1 cellular context compared by ENCODE assay signal in the genomic region with DNA sequence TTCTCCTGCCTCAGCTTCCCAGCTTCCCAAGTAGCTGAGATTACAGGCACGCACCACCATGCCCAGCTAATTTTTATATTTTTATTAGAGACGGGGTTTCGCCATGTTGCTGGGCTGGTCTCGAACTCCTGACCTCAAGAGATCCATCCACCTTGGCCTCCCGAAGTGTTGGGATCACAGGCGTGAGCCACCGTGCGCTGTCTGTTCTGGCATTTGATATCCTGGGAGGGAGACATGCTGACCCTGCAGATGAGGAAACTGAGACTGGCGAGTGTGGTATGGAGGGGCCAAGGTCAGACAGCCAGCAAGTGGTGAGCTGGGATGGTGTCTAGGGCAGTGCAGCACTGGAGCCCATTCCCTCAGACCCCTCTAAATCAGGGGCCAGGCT.
A peak's percentile ranks its signal among the peaks of the same experiment; 100 is the strongest.
TF ChIP-seq lines count a peak whose summit lies in the region.

No MANE protein-coding gene starts in this region.

TF ChIP-seq in HepG2, 621 proteins besides CTCF, POLR2A, EP300 and RAD21 (continued from another document and continues in another):
- TF ChIP-seq, protein P1, sequence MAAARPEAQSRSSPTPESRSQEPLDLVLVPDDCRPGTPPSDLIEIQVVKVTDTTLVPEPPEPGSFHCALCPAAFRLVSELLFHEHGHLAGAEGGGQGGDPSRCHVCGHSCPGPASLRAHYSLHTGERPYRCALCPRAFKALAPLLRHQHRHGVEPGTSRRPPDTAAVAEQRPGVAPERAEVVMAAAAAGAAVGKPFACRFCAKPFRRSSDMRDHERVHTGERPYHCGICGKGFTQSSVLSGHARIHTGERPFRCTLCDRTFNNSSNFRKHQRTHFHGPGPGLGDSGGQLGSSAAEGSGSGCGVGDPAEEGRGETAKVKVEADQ (CRISPR knock-in tag; IDR thresholded peaks at IDR 0.05; ENCODE audit: borderline replicate concordance): no peak
- 0 out of 2 replicates have a peak, but pooled peaks have one; percentile 31 for TF ChIP-seq ZKSCAN5 (CRISPR knock-in tag; IDR thresholded peaks at IDR 0.05)
- TF ChIP-seq, protein P2, sequence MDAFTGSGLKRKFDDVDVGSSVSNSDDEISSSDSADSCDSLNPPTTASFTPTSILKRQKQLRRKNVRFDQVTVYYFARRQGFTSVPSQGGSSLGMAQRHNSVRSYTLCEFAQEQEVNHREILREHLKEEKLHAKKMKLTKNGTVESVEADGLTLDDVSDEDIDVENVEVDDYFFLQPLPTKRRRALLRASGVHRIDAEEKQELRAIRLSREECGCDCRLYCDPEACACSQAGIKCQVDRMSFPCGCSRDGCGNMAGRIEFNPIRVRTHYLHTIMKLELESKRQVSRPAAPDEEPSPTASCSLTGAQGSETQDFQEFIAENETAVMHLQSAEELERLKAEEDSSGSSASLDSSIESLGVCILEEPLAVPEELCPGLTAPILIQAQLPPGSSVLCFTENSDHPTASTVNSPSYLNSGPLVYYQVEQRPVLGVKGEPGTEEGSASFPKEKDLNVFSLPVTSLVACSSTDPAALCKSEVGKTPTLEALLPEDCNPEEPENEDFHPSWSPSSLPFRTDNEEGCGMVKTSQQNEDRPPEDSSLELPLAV (CRISPR knock-in tag; conservative IDR thresholded peaks at IDR 0.05; ENCODE audit: low read depth): no peak
- no peak for TF ChIP-seq ATF7 (IDR thresholded peaks at IDR 0.05)
- TF ChIP-seq ATF7 (CRISPR knock-in tag; IDR thresholded peaks at IDR 0.05): no peak
- TF ChIP-seq ZC3H13 (CRISPR knock-in tag; IDR thresholded peaks at IDR 0.05): no peak
- TF ChIP-seq ZSCAN20 (CRISPR knock-in tag; IDR thresholded peaks at IDR 0.05; ENCODE audit: borderline replicate concordance): no peak
- no peak for TF ChIP-seq AKAP8 (CRISPR knock-in tag; IDR thresholded peaks at IDR 0.05)
- no peak for TF ChIP-seq SIN3B (IDR thresholded peaks at IDR 0.05; ENCODE audit: low read length)
- TF ChIP-seq U2AF2 (IDR thresholded peaks at IDR 0.05; ENCODE audit: low read depth, low read length): 0 out of 2 replicates have a peak, but pooled peaks have one; percentile 11
- TF ChIP-seq ZNF30 (CRISPR knock-in tag; IDR thresholded peaks at IDR 0.05): 0 out of 2 replicates have a peak, but pooled peaks have one; percentile 42
- TF ChIP-seq SP140L (CRISPR knock-in tag; IDR thresholded peaks at IDR 0.05; ENCODE audit: borderline replicate concordance): no peak
- no peak for TF ChIP-seq ZNF670 (CRISPR knock-in tag; IDR thresholded peaks at IDR 0.05; ENCODE audit: borderline replicate concordance)
- TF ChIP-seq, protein P3, sequence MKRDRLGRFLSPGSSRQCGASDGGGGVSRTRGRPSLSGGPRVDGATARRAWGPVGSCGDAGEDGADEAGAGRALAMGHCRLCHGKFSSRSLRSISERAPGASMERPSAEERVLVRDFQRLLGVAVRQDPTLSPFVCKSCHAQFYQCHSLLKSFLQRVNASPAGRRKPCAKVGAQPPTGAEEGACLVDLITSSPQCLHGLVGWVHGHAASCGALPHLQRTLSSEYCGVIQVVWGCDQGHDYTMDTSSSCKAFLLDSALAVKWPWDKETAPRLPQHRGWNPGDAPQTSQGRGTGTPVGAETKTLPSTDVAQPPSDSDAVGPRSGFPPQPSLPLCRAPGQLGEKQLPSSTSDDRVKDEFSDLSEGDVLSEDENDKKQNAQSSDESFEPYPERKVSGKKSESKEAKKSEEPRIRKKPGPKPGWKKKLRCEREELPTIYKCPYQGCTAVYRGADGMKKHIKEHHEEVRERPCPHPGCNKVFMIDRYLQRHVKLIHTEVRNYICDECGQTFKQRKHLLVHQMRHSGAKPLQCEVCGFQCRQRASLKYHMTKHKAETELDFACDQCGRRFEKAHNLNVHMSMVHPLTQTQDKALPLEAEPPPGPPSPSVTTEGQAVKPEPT (CRISPR knock-in tag; IDR thresholded peaks at IDR 0.05; ENCODE audit: low read depth): no peak
- TF ChIP-seq PRPF4 (IDR thresholded peaks at IDR 0.05; ENCODE audit: low read depth, low read length, poor library complexity, severe bottlenecking): no peak
- TF ChIP-seq ZNF10 (CRISPR knock-in tag; IDR thresholded peaks at IDR 0.05; ENCODE audit: borderline replicate concordance, low read depth): 0 out of 2 replicates have a peak, but pooled peaks have one; percentile 44
- no peak for TF ChIP-seq ZFY (CRISPR knock-in tag; IDR thresholded peaks at IDR 0.05)
- no peak for TF ChIP-seq SIX4 (CRISPR knock-in tag; IDR thresholded peaks at IDR 0.05)
- no peak for TF ChIP-seq ZC3H4 (CRISPR knock-in tag; IDR thresholded peaks at IDR 0.05; ENCODE audit: borderline replicate concordance)
- TF ChIP-seq ZNF207 (IDR thresholded peaks at IDR 0.05; ENCODE audit: borderline replicate concordance): no peak
- no peak for TF ChIP-seq ZBTB8A (CRISPR knock-in tag; IDR thresholded peaks at IDR 0.05; ENCODE audit: borderline replicate concordance, low read depth)
- TF ChIP-seq NCOA5 (CRISPR knock-in tag; IDR thresholded peaks at IDR 0.05): no peak
- no peak for TF ChIP-seq RFX1 (IDR thresholded peaks at IDR 0.05)
- no peak for TF ChIP-seq TRIM24 (CRISPR knock-in tag; IDR thresholded peaks at IDR 0.05)
- TF ChIP-seq, protein P4, sequence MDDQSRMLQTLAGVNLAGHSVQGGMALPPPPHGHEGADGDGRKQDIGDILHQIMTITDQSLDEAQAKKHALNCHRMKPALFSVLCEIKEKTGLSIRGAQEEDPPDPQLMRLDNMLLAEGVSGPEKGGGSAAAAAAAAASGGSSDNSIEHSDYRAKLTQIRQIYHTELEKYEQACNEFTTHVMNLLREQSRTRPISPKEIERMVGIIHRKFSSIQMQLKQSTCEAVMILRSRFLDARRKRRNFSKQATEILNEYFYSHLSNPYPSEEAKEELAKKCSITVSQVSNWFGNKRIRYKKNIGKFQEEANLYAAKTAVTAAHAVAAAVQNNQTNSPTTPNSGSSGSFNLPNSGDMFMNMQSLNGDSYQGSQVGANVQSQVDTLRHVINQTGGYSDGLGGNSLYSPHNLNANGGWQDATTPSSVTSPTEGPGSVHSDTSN (CRISPR knock-in tag; IDR thresholded peaks at IDR 0.05; ENCODE audit: borderline replicate concordance): no peak
- TF ChIP-seq, protein P5, sequence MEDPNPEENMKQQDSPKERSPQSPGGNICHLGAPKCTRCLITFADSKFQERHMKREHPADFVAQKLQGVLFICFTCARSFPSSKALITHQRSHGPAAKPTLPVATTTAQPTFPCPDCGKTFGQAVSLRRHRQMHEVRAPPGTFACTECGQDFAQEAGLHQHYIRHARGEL (CRISPR knock-in tag; IDR thresholded peaks at IDR 0.05): 0 out of 2 replicates have a peak, but pooled peaks have one; percentile 66
- TF ChIP-seq FOXO1 (CRISPR knock-in tag; IDR thresholded peaks at IDR 0.05): no peak
- TF ChIP-seq ZKSCAN1 (IDR thresholded peaks at IDR 0.05; ENCODE audit: low read length): no peak
- TF ChIP-seq ZNF7 (CRISPR knock-in tag; IDR thresholded peaks at IDR 0.05): no peak
- TF ChIP-seq ZSCAN21 (CRISPR knock-in tag; IDR thresholded peaks at IDR 0.05; ENCODE audit: borderline replicate concordance): 0 out of 2 replicates have a peak, but pooled peaks have one; percentile 20
- TF ChIP-seq PHF5A (CRISPR knock-in tag; IDR thresholded peaks at IDR 0.05; ENCODE audit: low read depth, unreplicated experiment): no peak
- no peak for TF ChIP-seq GATAD2A (CRISPR knock-in tag; IDR thresholded peaks at IDR 0.05)
- TF ChIP-seq, protein P6, sequence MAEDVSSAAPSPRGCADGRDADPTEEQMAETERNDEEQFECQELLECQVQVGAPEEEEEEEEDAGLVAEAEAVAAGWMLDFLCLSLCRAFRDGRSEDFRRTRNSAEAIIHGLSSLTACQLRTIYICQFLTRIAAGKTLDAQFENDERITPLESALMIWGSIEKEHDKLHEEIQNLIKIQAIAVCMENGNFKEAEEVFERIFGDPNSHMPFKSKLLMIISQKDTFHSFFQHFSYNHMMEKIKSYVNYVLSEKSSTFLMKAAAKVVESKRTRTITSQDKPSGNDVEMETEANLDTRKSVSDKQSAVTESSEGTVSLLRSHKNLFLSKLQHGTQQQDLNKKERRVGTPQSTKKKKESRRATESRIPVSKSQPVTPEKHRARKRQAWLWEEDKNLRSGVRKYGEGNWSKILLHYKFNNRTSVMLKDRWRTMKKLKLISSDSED (CRISPR knock-in tag; IDR thresholded peaks at IDR 0.05): no peak
- TF ChIP-seq, protein P7, sequence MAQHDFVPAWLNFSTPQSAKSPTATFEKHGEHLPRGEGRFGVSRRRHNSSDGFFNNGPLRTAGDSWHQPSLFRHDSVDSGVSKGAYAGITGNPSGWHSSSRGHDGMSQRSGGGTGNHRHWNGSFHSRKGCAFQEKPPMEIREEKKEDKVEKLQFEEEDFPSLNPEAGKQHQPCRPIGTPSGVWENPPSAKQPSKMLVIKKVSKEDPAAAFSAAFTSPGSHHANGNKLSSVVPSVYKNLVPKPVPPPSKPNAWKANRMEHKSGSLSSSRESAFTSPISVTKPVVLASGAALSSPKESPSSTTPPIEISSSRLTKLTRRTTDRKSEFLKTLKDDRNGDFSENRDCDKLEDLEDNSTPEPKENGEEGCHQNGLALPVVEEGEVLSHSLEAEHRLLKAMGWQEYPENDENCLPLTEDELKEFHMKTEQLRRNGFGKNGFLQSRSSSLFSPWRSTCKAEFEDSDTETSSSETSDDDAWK (CRISPR knock-in tag; IDR thresholded peaks at IDR 0.05): no peak
- TF ChIP-seq ZNF264 (CRISPR knock-in tag; IDR thresholded peaks at IDR 0.05): 0 out of 2 replicates have a peak, but pooled peaks have one; percentile 2
- TF ChIP-seq SMARCE1 (IDR thresholded peaks at IDR 0.05; ENCODE audit: borderline replicate concordance): no peak
- no peak for TF ChIP-seq ZNF367 (CRISPR knock-in tag; IDR thresholded peaks at IDR 0.05; ENCODE audit: borderline replicate concordance)
- TF ChIP-seq, protein P8, sequence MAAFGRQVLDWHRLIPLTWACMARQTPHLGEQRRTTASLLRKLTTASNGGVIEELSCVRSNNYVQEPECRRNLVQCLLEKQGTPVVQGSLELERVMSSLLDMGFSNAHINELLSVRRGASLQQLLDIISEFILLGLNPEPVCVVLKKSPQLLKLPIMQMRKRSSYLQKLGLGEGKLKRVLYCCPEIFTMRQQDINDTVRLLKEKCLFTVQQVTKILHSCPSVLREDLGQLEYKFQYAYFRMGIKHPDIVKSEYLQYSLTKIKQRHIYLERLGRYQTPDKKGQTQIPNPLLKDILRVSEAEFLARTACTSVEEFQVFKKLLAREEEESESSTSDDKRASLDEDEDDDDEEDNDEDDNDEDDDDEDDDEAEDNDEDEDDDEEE (CRISPR knock-in tag; IDR thresholded peaks at IDR 0.05): no peak
- 0 out of 3 replicates have a peak, but pooled peaks have one; percentile 8 for TF ChIP-seq MXI1 (IDR thresholded peaks at IDR 0.05; ENCODE audit: borderline replicate concordance, low read depth, low read length)
- TF ChIP-seq POGZ (CRISPR knock-in tag; IDR thresholded peaks at IDR 0.05): no peak
- no peak for TF ChIP-seq BCL6 (CRISPR knock-in tag; IDR thresholded peaks at IDR 0.05)
- no peak for TF ChIP-seq ZNF761 (CRISPR knock-in tag; conservative IDR thresholded peaks at IDR 0.05)
- no peak for TF ChIP-seq MIXL1 (CRISPR knock-in tag; IDR thresholded peaks at IDR 0.05)
- no peak for TF ChIP-seq KLF9 (CRISPR knock-in tag; IDR thresholded peaks at IDR 0.05; ENCODE audit: low read depth)
- no peak for TF ChIP-seq ZNF773 (CRISPR knock-in tag; IDR thresholded peaks at IDR 0.05; ENCODE audit: borderline replicate concordance)
- TF ChIP-seq ZNF101 (CRISPR knock-in tag; IDR thresholded peaks at IDR 0.05; ENCODE audit: borderline replicate concordance, low read depth): no peak
- TF ChIP-seq, protein P9, sequence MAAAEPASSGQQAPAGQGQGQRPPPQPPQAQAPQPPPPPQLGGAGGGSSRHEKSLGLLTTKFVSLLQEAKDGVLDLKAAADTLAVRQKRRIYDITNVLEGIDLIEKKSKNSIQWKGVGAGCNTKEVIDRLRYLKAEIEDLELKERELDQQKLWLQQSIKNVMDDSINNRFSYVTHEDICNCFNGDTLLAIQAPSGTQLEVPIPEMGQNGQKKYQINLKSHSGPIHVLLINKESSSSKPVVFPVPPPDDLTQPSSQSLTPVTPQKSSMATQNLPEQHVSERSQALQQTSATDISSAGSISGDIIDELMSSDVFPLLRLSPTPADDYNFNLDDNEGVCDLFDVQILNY (CRISPR knock-in tag; conservative IDR thresholded peaks at IDR 0.05): no peak
- TF ChIP-seq ZNF484 (CRISPR knock-in tag; IDR thresholded peaks at IDR 0.05; ENCODE audit: borderline replicate concordance, low read depth): no peak
- no peak for TF ChIP-seq ETV6 (CRISPR knock-in tag; conservative IDR thresholded peaks at IDR 0.05)
- TF ChIP-seq ZMYM4 (CRISPR knock-in tag; IDR thresholded peaks at IDR 0.05): no peak
- no peak for TF ChIP-seq BHLHE40 (IDR thresholded peaks at IDR 0.05; ENCODE audit: low read length)
- TF ChIP-seq ZNF790 (CRISPR knock-in tag; IDR thresholded peaks at IDR 0.05; ENCODE audit: borderline replicate concordance): no peak
- no peak for TF ChIP-seq MAZ (IDR thresholded peaks at IDR 0.05; ENCODE audit: borderline replicate concordance, low read depth, low read length)
- no peak for TF ChIP-seq MAZ (CRISPR knock-in tag; IDR thresholded peaks at IDR 0.05; ENCODE audit: low read depth)
- TF ChIP-seq, protein P10, sequence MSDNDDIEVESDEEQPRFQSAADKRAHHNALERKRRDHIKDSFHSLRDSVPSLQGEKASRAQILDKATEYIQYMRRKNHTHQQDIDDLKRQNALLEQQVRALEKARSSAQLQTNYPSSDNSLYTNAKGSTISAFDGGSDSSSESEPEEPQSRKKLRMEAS (IDR thresholded peaks at IDR 0.05): no peak
- no peak for TF ChIP-seq EHMT2 (IDR thresholded peaks at IDR 0.05; ENCODE audit: borderline replicate concordance, low read depth, low read length)
- no peak for TF ChIP-seq HMG20A (CRISPR knock-in tag; IDR thresholded peaks at IDR 0.05; ENCODE audit: borderline replicate concordance)
- TF ChIP-seq ZNF253 (CRISPR knock-in tag; IDR thresholded peaks at IDR 0.05; ENCODE audit: borderline replicate concordance): peak; percentile 46; the same call in 1 of the 2 replicates
